1 cellular context compared by ENCODE assay signal in genomic region chr14:23237772-23238594, GRCh38.
A peak's percentile ranks its signal among the peaks of the same experiment; 100 is the strongest.
TF ChIP-seq lines count a peak whose summit lies in the region.

Gene RNF212B (plus strand): TSS chr14:23237936. CDS start chr14:23240346, 2,410 bp downstream.

TF ChIP-seq in HepG2, 621 proteins besides CTCF, POLR2A, EP300 and RAD21 (continued from another document and continues in another):
- TF ChIP-seq ZNF709 (CRISPR knock-in tag; IDR thresholded peaks at IDR 0.05) (0 out of 2 replicates have a peak, but pooled peaks have one; percentile 21), SRY (CRISPR knock-in tag; IDR thresholded peaks at IDR 0.05) (0 out of 2 replicates have a peak, but pooled peaks have one; percentile 59), HMGXB4 (CRISPR knock-in tag; IDR thresholded peaks at IDR 0.05; ENCODE audit: borderline replicate concordance in 1 of 2, low read depth in 1 of 2) (peak; percentile 22 to 44; a peak in 2 of 4 replicates), ETV5 (CRISPR knock-in tag; IDR thresholded peaks at IDR 0.05; ENCODE audit: borderline replicate concordance) (0 out of 2 replicates have a peak, but pooled peaks have one; percentile 14), ARHGAP35 (CRISPR knock-in tag; IDR thresholded peaks at IDR 0.05; ENCODE audit: borderline replicate concordance) (0 out of 2 replicates have a peak, but pooled peaks have one; percentile 80), NFE2L1 (CRISPR knock-in tag; IDR thresholded peaks at IDR 0.05; ENCODE audit: borderline replicate concordance) (0 out of 2 replicates have a peak, but pooled peaks have one; percentile 57), SNRNP70 (IDR thresholded peaks at IDR 0.05; ENCODE audit: low read depth, low read length) (no peak), ZNF891 (CRISPR knock-in tag; IDR thresholded peaks at IDR 0.05) (peak; percentile 75; the same call in 1 of the 2 replicates), RNF2 (conservative IDR thresholded peaks at IDR 0.05; ENCODE audit: low read depth) (peak; percentile 77), ZNF530 (CRISPR knock-in tag; IDR thresholded peaks at IDR 0.05; ENCODE audit: low read depth) (no peak), ZNF691 (CRISPR knock-in tag; IDR thresholded peaks at IDR 0.05; ENCODE audit: borderline replicate concordance, low read depth) (peak; percentile 79; the same call in 1 of the 2 replicates), CCDC6 (CRISPR knock-in tag; IDR thresholded peaks at IDR 0.05) (peak; percentile 44; the same call in 1 of the 2 replicates), SNAPC4 (CRISPR knock-in tag; IDR thresholded peaks at IDR 0.05) (0 out of 2 replicates have a peak, but pooled peaks have one; percentile 43), MTA1 (CRISPR knock-in tag; IDR thresholded peaks at IDR 0.05; ENCODE audit: borderline replicate concordance) (peak; percentile 81; the same call in 1 of the 2 replicates), ARID3A (IDR thresholded peaks at IDR 0.05; ENCODE audit: low read depth, low read length) (no peak), BORCS8-MEF2B (CRISPR knock-in tag; IDR thresholded peaks at IDR 0.05) (peak; percentile 60; the same call in 1 of the 2 replicates), DPF2 (CRISPR knock-in tag; IDR thresholded peaks at IDR 0.05; ENCODE audit: borderline replicate concordance, low read depth) (0 out of 2 replicates have a peak, but pooled peaks have one; percentile 27), ZNF33B (CRISPR knock-in tag; IDR thresholded peaks at IDR 0.05) (0 out of 2 replicates have a peak, but pooled peaks have one; percentile 75), ZNF414 (CRISPR knock-in tag; IDR thresholded peaks at IDR 0.05) (no peak), RBAK (CRISPR knock-in tag; IDR thresholded peaks at IDR 0.05) (peak; percentile 35; the same call in 1 of the 2 replicates), ZBTB40 (IDR thresholded peaks at IDR 0.05) (no peak), ZBTB40 (CRISPR knock-in tag; IDR thresholded peaks at IDR 0.05) (peak; percentile 54), MAX (IDR thresholded peaks at IDR 0.05) (peak; percentile 91), HNF1B (CRISPR knock-in tag; IDR thresholded peaks at IDR 0.05) (no peak), ZNF34 (CRISPR knock-in tag; IDR thresholded peaks at IDR 0.05; ENCODE audit: borderline replicate concordance) (peak; percentile 93), SRSF4 (IDR thresholded peaks at IDR 0.05; ENCODE audit: low read depth, low read length, poor library complexity, severe bottlenecking) (no peak), ZNF788 (CRISPR knock-in tag; IDR thresholded peaks at IDR 0.05; ENCODE audit: borderline replicate concordance) (0 out of 2 replicates have a peak, but pooled peaks have one; percentile 38), BHLHE40 (IDR thresholded peaks at IDR 0.05; ENCODE audit: low read length) (0 out of 2 replicates have a peak, but pooled peaks have one; percentile 36), KLF16 (CRISPR knock-in tag; IDR thresholded peaks at IDR 0.05) (peak in 1 of 2 experiments; percentile 19; a peak in 1 of 4 replicates), ZNF784 (CRISPR knock-in tag; IDR thresholded peaks at IDR 0.05; ENCODE audit: borderline replicate concordance) (peak; percentile 52; the same call in 1 of the 2 replicates)
